In the genomic region with DNA sequence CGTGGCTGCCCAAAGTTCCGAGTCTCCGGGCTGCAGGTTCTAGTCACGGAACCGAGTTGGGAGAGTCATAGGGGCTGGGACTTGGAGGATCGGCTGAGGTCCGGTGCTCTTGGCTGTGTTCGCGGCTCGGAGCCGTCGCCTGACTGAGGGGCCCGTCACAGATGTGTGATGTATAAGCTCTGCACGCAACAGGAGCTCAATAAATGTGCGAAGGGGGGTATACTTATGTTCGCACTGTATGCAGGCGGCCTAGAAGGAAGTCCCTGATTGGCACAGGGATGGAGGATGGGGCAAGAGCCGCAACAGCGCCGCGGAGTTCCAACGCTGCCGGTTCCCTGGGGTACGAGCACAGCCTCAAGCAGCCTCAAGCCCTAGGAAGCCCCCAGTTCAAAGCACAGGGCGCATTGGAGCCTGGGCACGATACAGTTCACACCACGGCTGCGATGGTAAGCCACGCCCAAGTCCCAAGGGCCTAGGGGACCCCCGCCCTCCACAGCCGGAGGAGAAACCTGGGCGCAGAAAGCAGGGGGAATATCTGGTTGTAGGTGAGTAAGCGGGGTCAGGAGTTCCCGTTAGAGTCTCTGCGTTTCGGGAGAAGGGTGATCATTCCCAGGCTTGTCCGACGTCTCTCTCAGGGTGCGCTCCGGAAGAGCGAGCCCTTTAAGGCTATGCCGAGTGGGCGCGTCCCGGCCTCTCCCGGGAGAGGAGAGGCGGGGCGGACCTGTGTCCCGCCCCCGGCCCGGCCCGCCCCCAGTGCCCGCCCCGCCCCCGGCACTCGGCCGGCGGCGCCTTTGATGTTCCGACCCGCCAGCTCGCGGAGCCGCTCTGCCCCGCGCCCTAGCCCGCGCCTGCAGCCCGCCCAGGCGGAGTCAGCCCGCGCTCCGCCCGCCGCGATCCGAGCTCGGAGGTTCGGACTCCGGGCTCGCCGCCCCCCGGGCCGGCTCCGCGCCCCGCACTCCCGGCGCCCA, we compare ENCODE assay signal across 8 cellular contexts. TPM values are rescaled to one million over a fixed set of nuclear protein-coding genes. Genes with fewer than 3 reads are reported as not detected.
DNase-seq lines count a peak whose midpoint lies in the region; ATAC-seq and TF ChIP-seq lines count a peak whose summit lies in the region.

A gene (plus strand): TSS at position 774 of the 968 bp plus-strand sequence. CDS start 226 bp downstream, outside the sequence.

- peaks cover 49% of the 10 kb centered on the region for H3K36me3 Mint-ChIP-seq in CD4-positive, alpha-beta T cell (ENCODE audit: low read depth)
- H3K36me3 Mint-ChIP-seq in mesothelial cell of epicardium = no peaks in the 10 kb centered on the region

- POLR2A ChIA-PET in CD4-positive, alpha-beta T cell (lab: Charles Lee) = interaction anchor here (0.5 to 10.2 kb wide), 13 partner anchors 41 to 1232 kb away, joined by 3 to 138 read pairs (median 6); a partner anchor contains a TSS

- intact Hi-C loops in CD4-positive, alpha-beta T cell (cut with DNase I, micrococcal nuclease) = loop anchor here (1.0 kb wide), 4 partner anchors 8 to 109 kb away; no protein-coding TSS in a partner anchor

- H3K4me3 Mint-ChIP-seq in CD4-positive, alpha-beta T cell = peak within 1 kb of the TSS; percentile 98
- H3K4me3 Mint-ChIP-seq in mesothelial cell of epicardium = peak within 1 kb of the TSS; percentile 76

- H3K27me3 Mint-ChIP-seq in CD4-positive, alpha-beta T cell = no peaks in the 10 kb centered on the region
- peaks cover 46% of the 10 kb centered on the region for H3K27me3 Mint-ChIP-seq in mesothelial cell of epicardium (ENCODE audit: low read depth)

- TF ChIP-seq CTCF in CD4-positive, alpha-beta T cell (IDR thresholded peaks at IDR 0.05) = no peak
- no peak for TF ChIP-seq CTCF in mesothelial cell of epicardium (IDR thresholded peaks at IDR 0.05; ENCODE audit: unreplicated experiment)

- H3K9me3 Mint-ChIP-seq in CD4-positive, alpha-beta T cell = no peaks in the 10 kb centered on the region
- no peaks in the 10 kb centered on the region for H3K9me3 Mint-ChIP-seq in mesothelial cell of epicardium

- CTCF ChIA-PET in CD4-positive, alpha-beta T cell (lab: Charles Lee) = interaction anchor here (0.9 to 7.9 kb wide), 6 partner anchors 11 to 75 kb away, joined by 3 to 66 read pairs (median 16); no protein-coding TSS in a partner anchor

- H3K9me3 ChIP-seq in CD4-positive, alpha-beta T cell (ENCODE audit: control insufficient read depth, low read length) = no peaks in the 10 kb centered on the region

- H3K27ac ChIP-seq in CD4-positive, alpha-beta T cell (ENCODE audit: low read depth, low read length) = peak within 1 kb of the TSS; percentile 96

- H3K4me1 Mint-ChIP-seq in CD4-positive, alpha-beta T cell (ENCODE audit: low read depth) = peaks cover 56% of the 10 kb centered on the region
- H3K4me1 Mint-ChIP-seq in mesothelial cell of epicardium = peaks cover 13% of the 10 kb centered on the region

- peak within 1 kb of the TSS; percentile 98 for H3K27ac Mint-ChIP-seq in CD4-positive, alpha-beta T cell
- H3K27ac Mint-ChIP-seq in mesothelial cell of epicardium = no peak within 1 kb of the TSS

- DNase-seq in CD4-positive, alpha-beta T cell = peak; percentile 64 to 84 (median 74)
- DNase-seq in NOMO-1 treated with DMSO at 0.1 percent for 48 hours (lab: John Stamatoyannopoulos, UW; ENCODE audit: unreplicated experiment) (peak; percentile 49), epidermal melanocyte (ENCODE audit: insufficient read length, low spot score) (peak; percentile 95), mesothelial cell of epicardium (ENCODE audit: low spot score in 2 of 2, unreplicated experiment in 2 of 2) (peak; percentile 73 to 79)
- peak; percentile 86 for DNase-seq in activated CD8-positive, alpha-beta memory T cell treated with anti-CD3 and anti-CD28 coated beads, Interleukin-2, amount 50 U/mL, for 48 hours
- DNase-seq in stimulated activated CD8-positive, alpha-beta memory T cell treated with anti-CD3 and anti-CD28 coated beads, Interleukin-7, amount 100 ng/mL, for 1 hour (ENCODE audit: low read depth in 2 of 2) = peak; percentile 58 to 62

- peak; percentile 67 for ATAC-seq in CD4-positive, alpha-beta T cell (ENCODE audit: poor library complexity)
- ATAC-seq in GM19328 (IDR thresholded peaks at IDR 0.05; ENCODE audit: unreplicated experiment) = peak; percentile 81
- peak; percentile 57 for ATAC-seq in HG03378 (IDR thresholded peaks at IDR 0.05; ENCODE audit: unreplicated experiment)

- no peaks in the 10 kb centered on the region for H3K27me3 ChIP-seq in CD4-positive, alpha-beta T cell (ENCODE audit: control insufficient read depth, insufficient read depth, low read length)

RNA-seq across cellular contexts. Expression of the gene that starts here (rescaled TPM):
- total RNA-seq in CD4-positive, alpha-beta T cell = 100 to 1,000 TPM; 480 to 493 TPM
- total RNA-seq in mesothelial cell of epicardium = 7.5 to 9.0 TPM (median 8.0 TPM) in 3 replicates

Comparison
In these comparisons a context has a peak if more than half of its experiments do, and no peak if none do; other contexts are left out.
1. Peak in every context shown above with its lines: DNase-seq, ATAC-seq and H3K27ac ChIP-seq.
2. RNA of the gene that starts here (total RNA-seq): 480 to 493 TPM in CD4-positive, alpha-beta T cell; 7.5 to 9.0 TPM in mesothelial cell of epicardium; every median in the first group is over 10 times any median in the second.